Comparison of ENCODE assay signal across 34 cellular contexts in genomic region chr20:24589381-24589780, GRCh38.
"Had no signal": no experiment of that assay in that cellular context is flagged by ENCODE, and none has a peak within 500 bp of the region (broad histone marks: within the 10 kb centered on the region; RNA-seq: fewer than 3 reads in every experiment).

No MANE protein-coding gene starts in this region.

- ATAC-seq: activated T-cell treated with anti-CD3 and anti-CD28 coated beads, Interleukin-2, amount 50 U/mL, for 72 hours; activated T-helper 17 cell treated with anti-CD3 and anti-CD28 coated beads, Interleukin-2, amount 50 U/mL, for 72 hours; PC-3 had no signal

- H3K36me3 ChIP-seq: ascending aorta, cardiac muscle cell, Peyer's patch, SJSA1 had no signal

- H3K27ac ChIP-seq: ascending aorta, cardiac muscle cell, Peyer's patch, SJSA1, VCaP had no signal

- DNase-seq: activated B cell treated with CpG ODN at 0.5 μM for 24 hours; activated CD4-positive, alpha-beta memory T cell treated with anti-CD3 and anti-CD28 coated beads for 36 hours; activated CD4-positive, alpha-beta T cell treated with anti-CD3 and anti-CD28 coated beads for 4 hours; activated CD4-positive, alpha-beta T cell treated with anti-CD3 and anti-CD28 coated beads, Interleukin-2, amount 50 U/mL, for 1 hour; activated CD4-positive, CD25-positive, alpha-beta regulatory T cell treated with anti-CD3 and anti-CD28 coated beads, Interleukin-2, amount 50 U/mL, for 72 hours; activated effector memory CD4-positive, alpha-beta T cell treated with anti-CD3 and anti-CD28 coated beads, Interleukin-2, amount 50 U/mL, for 16 hours; activated naive CD4-positive, alpha-beta T cell; activated naive CD4-positive, alpha-beta T cell treated with anti-CD3 and anti-CD28 coated beads, Interleukin-2, amount 50 U/mL, for 16 hours; activated naive CD8-positive, alpha-beta T cell treated with anti-CD3 and anti-CD28 coated beads for 36 hours; activated T-cell treated with anti-CD3 and anti-CD28 coated beads, Interleukin-2, amount 50 U/mL, for 1 hour; activated T-cell treated with anti-CD3 and anti-CD28 coated beads, Interleukin-2, amount 50 U/mL, for 72 hours; amygdala; NCI-H1105; NCI-H1417 treated with DMSO at 0.1 percent for 48 hours; NCI-H187 treated with DMSO at 0.1 percent for 48 hours; NCI-H2081; NCI-H2171 treated with DMSO at 0.1 percent for 48 hours; NCI-H2227 treated with DMSO at 0.1 percent for 48 hours; NCI-H446; NCI-H69; NK-92 treated with Interleukin-12 subunit alpha and Interleukin-12 subunit beta, amount 100 ng/mL, for 24 hours; PC-3; Peyer's patch; RPMI8226; SHP77 treated with DMSO at 0.1 percent for 48 hours; SW 1271; T-helper 1 cell; T-helper 2 cell; T-helper 9 cell had no signal

- H3K4me3 ChIP-seq: ascending aorta, cardiac muscle cell, Peyer's patch, SJSA1 had no signal

- H3K4me1 ChIP-seq: ascending aorta, Peyer's patch, SJSA1 had no signal

- H3K27me3 ChIP-seq: ascending aorta, cardiac muscle cell, Peyer's patch, SJSA1 had no signal

- H3K9me3 ChIP-seq: ascending aorta, Peyer's patch, SJSA1 had no signal
